ENCODE assay signal across 8 cellular contexts in genomic region chr6:13614926-13615801, GRCh38. TPM values are rescaled to one million over a fixed set of nuclear protein-coding genes. Genes with fewer than 3 reads are reported as not detected.
DNase-seq lines count a peak whose midpoint lies in the region; ATAC-seq, FAIRE-seq and TF ChIP-seq lines count a peak whose summit lies in the region.

TSS of gene NOL7 (plus strand) at chr6:13615335. CDS start at chr6:13615359, 24 bp downstream.

- H3K27ac ChIP-seq in kidney (ENCODE audit: low read depth in 2 of 2, low read length in 2 of 2) = peak within 1 kb of the TSS; percentile 81 to 84

- no peaks in the 10 kb centered on the region for H3K9me3 ChIP-seq in kidney (ENCODE audit: control insufficient read depth in 1 of 2, low read length in 2 of 2)

- intact Hi-C loops in kidney (cut with DNase I) = no loop called here

- H3K9ac ChIP-seq in kidney (ENCODE audit: low read length in 2 of 2) = peak within 1 kb of the TSS; percentile 67 to 98

- H3K4me1 ChIP-seq in kidney (ENCODE audit: control insufficient read depth in 1 of 2, insufficient read depth in 1 of 2, low read depth in 1 of 2, low read length in 2 of 2) = peaks cover 5 to 13% of the 10 kb centered on the region in 2 donors

- FAIRE-seq in kidney (lab: Jason Lieb, UNC) = no peak

- peaks cover 9 to 22% of the 10 kb centered on the region in 2 donors for H3K36me3 ChIP-seq in kidney (ENCODE audit: control insufficient read depth in 1 of 2, insufficient read depth in 2 of 2, low read length in 2 of 2)

- peak; percentile 98 for DNase-seq in Ammon's horn (ENCODE audit: low spot score)
- peak; percentile 95 for DNase-seq in NCI-H446 treated with DMSO at 0.1 percent for 48 hours (lab: John Stamatoyannopoulos, UW)
- peak; percentile 100 for DNase-seq in activated CD4-positive, CD25-positive, alpha-beta regulatory T cell treated with anti-CD3 and anti-CD28 coated beads, Interleukin-2, amount 50 U/mL, for 72 hours
- peak; percentile 44 to 89 for DNase-seq in cerebellar nuclear complex (lab: John Stamatoyannopoulos, UW)
- peak; percentile 99 for DNase-seq in kidney
- DNase-seq in stimulated activated CD4-positive, alpha-beta T cell treated with anti-CD3 and anti-CD28 coated beads, Interleukin-15, amount 100 ng/mL, for 24 hours = peak; percentile 99

- peak within 1 kb of the TSS; percentile 88 to 99 for H3K4me3 ChIP-seq in kidney (ENCODE audit: low read length in 2 of 2)

- peak; percentile 95 for TF ChIP-seq CTCF in kidney (IDR thresholded peaks at IDR 0.05; ENCODE audit: borderline replicate concordance, extremely low read depth, insufficient read depth)

- peak; percentile 90 for ATAC-seq in GM19035 (IDR thresholded peaks at IDR 0.05; ENCODE audit: unreplicated experiment)
- ATAC-seq in HG03354 (IDR thresholded peaks at IDR 0.05; ENCODE audit: poor library complexity, severe bottlenecking, unreplicated experiment) = peak; percentile 89

RNA-seq across cellular contexts. Expression of gene NOL7, which starts in this region (rescaled TPM):
- 65.1 TPM for total RNA-seq in kidney
- 71.5 TPM for polyA plus RNA-seq in kidney (ENCODE audit: insufficient read depth, low read depth, low replicate concordance)

Comparison
In these comparisons a context has a peak if more than half of its experiments do, and no peak if none do; other contexts are left out.
1. Peak in every context shown above with its lines: DNase-seq, ATAC-seq, H3K4me3 ChIP-seq and H3K27ac ChIP-seq.